ENCODE assay signal across 8 cellular contexts in the genomic region with DNA sequence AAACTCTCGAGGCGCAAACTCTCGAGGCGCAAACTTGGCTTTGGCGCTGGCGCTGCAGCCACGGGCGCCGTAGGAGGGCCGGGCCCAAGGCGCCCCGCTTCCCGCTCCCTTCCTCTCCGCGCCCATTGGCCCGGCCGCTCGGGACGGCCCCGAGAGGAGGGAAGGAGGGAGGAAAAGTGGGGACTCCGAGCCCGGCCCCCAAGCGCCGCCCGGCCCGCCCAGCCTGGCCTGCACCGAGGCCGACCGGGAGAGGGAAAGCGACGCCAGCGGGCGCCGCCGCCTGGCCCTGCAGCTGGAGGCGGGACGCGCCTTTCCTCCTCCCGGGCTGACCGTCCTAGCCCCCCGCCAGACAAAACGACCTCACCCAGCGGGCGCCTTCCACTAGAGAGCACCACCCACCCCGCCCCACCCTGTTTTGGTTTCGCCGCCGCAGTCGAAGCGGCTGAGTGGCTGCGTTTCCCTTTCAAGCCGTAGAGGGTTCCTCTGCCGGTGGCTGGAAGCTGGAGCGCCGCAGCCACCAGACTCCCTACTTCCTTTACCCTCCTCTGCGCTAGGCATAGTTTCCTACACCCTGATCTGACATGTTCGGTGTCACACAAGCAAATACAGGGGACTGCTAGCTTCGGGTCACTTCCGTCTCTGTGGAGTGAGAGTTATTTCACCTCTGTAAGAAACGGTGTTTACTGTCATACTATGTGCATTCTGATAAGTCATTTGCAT. TPM values are rescaled to one million over a fixed set of nuclear protein-coding genes. Genes with fewer than 3 reads are reported as not detected.
DNase-seq lines count a peak whose midpoint lies in the region; ATAC-seq lines count a peak whose summit lies in the region.

Gene MBOAT1 (minus strand): TSS at position 78 of the 720 bp plus-strand sequence. CDS start 235 bp downstream, outside the sequence.

- peak within 1 kb of the TSS; percentile 75 for H3K27ac ChIP-seq in CD4-positive, CD25-positive, alpha-beta regulatory T cell (ENCODE audit: insufficient read depth, low read length, poor library complexity, severe bottlenecking)

- H3K9me3 Mint-ChIP-seq in CD4-positive, CD25-positive, alpha-beta regulatory T cell: peaks cover 0 to 1% (median 0%) of the 10 kb centered on the region in 7 donors
- no peaks in the 10 kb centered on the region for H3K9me3 Mint-ChIP-seq in activated CD8-positive, alpha-beta T cell treated with anti-CD3 and anti-CD28 coated beads, Interleukin-2, amount 10 ng/mL, durations not matched to agents 7 days and 5 days (ENCODE audit: insufficient read depth)
- no peaks in the 10 kb centered on the region for H3K9me3 Mint-ChIP-seq in effector memory CD8-positive, alpha-beta T cell

- POLR2A ChIA-PET in activated CD8-positive, alpha-beta T cell treated with anti-CD3 and anti-CD28 coated beads, Interleukin-2, amount 10 ng/mL, durations not matched to agents 7 days and 5 days (lab: Charles Lee): interaction anchor here (0.7 to 2.1 kb wide), 8 partner anchors 10 to 192 kb away, joined by 3 to 17 read pairs (median 4); no protein-coding TSS in a partner anchor

- H3K36me3 ChIP-seq in CD4-positive, CD25-positive, alpha-beta regulatory T cell (ENCODE audit: control insufficient read depth, insufficient read depth, low read length): no peaks in the 10 kb centered on the region

- peak within 1 kb of the TSS; percentile 93 for H3K4me3 ChIP-seq in CD4-positive, CD25-positive, alpha-beta regulatory T cell (ENCODE audit: low read depth, low read length)

- no peaks in the 10 kb centered on the region for H3K27me3 Mint-ChIP-seq in CD4-positive, CD25-positive, alpha-beta regulatory T cell
- H3K27me3 Mint-ChIP-seq in activated CD8-positive, alpha-beta T cell treated with anti-CD3 and anti-CD28 coated beads, Interleukin-2, amount 10 ng/mL, durations not matched to agents 7 days and 5 days (ENCODE audit: low read depth): peaks cover 6% of the 10 kb centered on the region
- H3K27me3 Mint-ChIP-seq in effector memory CD8-positive, alpha-beta T cell: no peaks in the 10 kb centered on the region

- peaks cover 47% of the 10 kb centered on the region for H3K4me1 ChIP-seq in CD4-positive, CD25-positive, alpha-beta regulatory T cell (ENCODE audit: control insufficient read depth, insufficient read depth, low read length, poor library complexity, severe bottlenecking)

- H3K27me3 ChIP-seq in CD4-positive, CD25-positive, alpha-beta regulatory T cell (ENCODE audit: control insufficient read depth, insufficient read depth, low read length): no peaks in the 10 kb centered on the region

- peak within 1 kb of the TSS; percentile 94 to 99 (median 95) for H3K27ac Mint-ChIP-seq in CD4-positive, CD25-positive, alpha-beta regulatory T cell
- peak within 1 kb of the TSS; percentile 98 for H3K27ac Mint-ChIP-seq in activated CD8-positive, alpha-beta T cell treated with anti-CD3 and anti-CD28 coated beads, Interleukin-2, amount 10 ng/mL, durations not matched to agents 7 days and 5 days
- H3K27ac Mint-ChIP-seq in effector memory CD8-positive, alpha-beta T cell: peak within 1 kb of the TSS; percentile 94 to 95

- no peaks in the 10 kb centered on the region for H3K36me3 Mint-ChIP-seq in CD4-positive, CD25-positive, alpha-beta regulatory T cell
- H3K36me3 Mint-ChIP-seq in activated CD8-positive, alpha-beta T cell treated with anti-CD3 and anti-CD28 coated beads, Interleukin-2, amount 10 ng/mL, durations not matched to agents 7 days and 5 days (ENCODE audit: low read depth): no peaks in the 10 kb centered on the region
- H3K36me3 Mint-ChIP-seq in effector memory CD8-positive, alpha-beta T cell (ENCODE audit: insufficient read depth): peaks cover 5% of the 10 kb centered on the region

- no peaks in the 10 kb centered on the region for H3K9me3 ChIP-seq in CD4-positive, CD25-positive, alpha-beta regulatory T cell (ENCODE audit: control insufficient read depth in 2 of 2, low read length in 2 of 2)

- peaks cover 22 to 48% (median 38%) of the 10 kb centered on the region in 4 donors for H3K4me1 Mint-ChIP-seq in CD4-positive, CD25-positive, alpha-beta regulatory T cell
- H3K4me1 Mint-ChIP-seq in activated CD8-positive, alpha-beta T cell treated with anti-CD3 and anti-CD28 coated beads, Interleukin-2, amount 10 ng/mL, durations not matched to agents 7 days and 5 days (ENCODE audit: low read depth): peaks cover 37% of the 10 kb centered on the region
- peaks cover 24 to 28% of the 10 kb centered on the region in 2 donors for H3K4me1 Mint-ChIP-seq in effector memory CD8-positive, alpha-beta T cell (ENCODE audit: low read depth in 2 of 2)

- DNase-seq in CD4-positive, CD25-positive, alpha-beta regulatory T cell: peak; percentile 52 to 89 (median 61)
- peak; percentile 87 for DNase-seq in NCI-H748 treated with DMSO at 0.1 percent for 48 hours (lab: John Stamatoyannopoulos, UW)
- DNase-seq in activated CD8-positive, alpha-beta T cell treated with anti-CD3 and anti-CD28 coated beads, Interleukin-2, amount 10 ng/mL, durations not matched to agents 7 days and 5 days: peak; percentile 80
- DNase-seq in effector memory CD8-positive, alpha-beta T cell: peak; percentile 37 to 47 (median 38)
- peak; percentile 96 for DNase-seq in mesenteric fat pad (ENCODE audit: low spot score)
- DNase-seq in stimulated activated CD8-positive, alpha-beta memory T cell treated with anti-CD3 and anti-CD28 coated beads, Interleukin-15, amount 100 ng/mL, for 1 hour (ENCODE audit: low read depth): peak; percentile 4

- peak within 1 kb of the TSS; percentile 97 to 99 (median 98) for H3K4me3 Mint-ChIP-seq in CD4-positive, CD25-positive, alpha-beta regulatory T cell
- peak within 1 kb of the TSS; percentile 89 for H3K4me3 Mint-ChIP-seq in activated CD8-positive, alpha-beta T cell treated with anti-CD3 and anti-CD28 coated beads, Interleukin-2, amount 10 ng/mL, durations not matched to agents 7 days and 5 days
- peak within 1 kb of the TSS; percentile 90 for H3K4me3 Mint-ChIP-seq in effector memory CD8-positive, alpha-beta T cell

- peak; percentile 69 to 72 for ATAC-seq in CD4-positive, CD25-positive, alpha-beta regulatory T cell (ENCODE audit: low read depth in 2 of 2)
- ATAC-seq in GM19372 (IDR thresholded peaks at IDR 0.05; ENCODE audit: low read depth, unreplicated experiment) (peak; percentile 76), HG03520 (IDR thresholded peaks at IDR 0.05; ENCODE audit: unreplicated experiment) (peak; percentile 72)
- ATAC-seq in activated CD8-positive, alpha-beta T cell treated with anti-CD3 and anti-CD28 coated beads, Interleukin-2, amount 10 ng/mL, durations not matched to agents 7 days and 5 days: peak; percentile 91
- ATAC-seq in effector memory CD8-positive, alpha-beta T cell (replicated peaks): peak; percentile 69

- CTCF ChIA-PET in activated CD8-positive, alpha-beta T cell treated with anti-CD3 and anti-CD28 coated beads, Interleukin-2, amount 10 ng/mL, durations not matched to agents 7 days and 5 days (lab: Charles Lee): interaction anchor here (0.6 to 3.9 kb wide), 11 partner anchors 8 to 1937 kb away, joined by 3 to 13 read pairs (median 4); no protein-coding TSS in a partner anchor

RNA-seq across cellular contexts. Expression of gene MBOAT1, which starts in this region (rescaled TPM):
- total RNA-seq in CD4-positive, CD25-positive, alpha-beta regulatory T cell: 26.4 TPM
- polyA plus RNA-seq in CD4-positive, CD25-positive, alpha-beta regulatory T cell: 1 to 10 TPM; 3.6 to 7.0 (median 5.1) TPM
- 10 to 100 TPM; 14.2 to 15.5 TPM for total RNA-seq in activated CD8-positive, alpha-beta T cell treated with anti-CD3 and anti-CD28 coated beads, Interleukin-2, amount 10 ng/mL, durations not matched to agents 7 days and 5 days
- 6.3 TPM for total RNA-seq in mesenteric fat pad

Comparison
In these comparisons a context has a peak if more than half of its experiments do, and no peak if none do; other contexts are left out.
1. Peak in every context shown above with its lines: DNase-seq, ATAC-seq, H3K4me3 ChIP-seq and H3K27ac ChIP-seq.
2. DNase-seq: peak in every context shown above with its lines; median percentile 96 in mesenteric fat pad; 87 in NCI-H748 treated with DMSO at 0.1 percent for 48 hours; 80 in activated CD8-positive, alpha-beta T cell treated with anti-CD3 and anti-CD28 coated beads, Interleukin-2, amount 10 ng/mL, durations not matched to agents 7 days and 5 days; 61 in CD4-positive, CD25-positive, alpha-beta regulatory T cell; 38 in effector memory CD8-positive, alpha-beta T cell; 4 in stimulated activated CD8-positive, alpha-beta memory T cell treated with anti-CD3 and anti-CD28 coated beads, Interleukin-15, amount 100 ng/mL, for 1 hour.